20 cellular contexts compared by ENCODE assay signal in genomic region chr4:87002682-87003043, GRCh38.
DNase-seq lines count a peak whose midpoint lies in the region; ATAC-seq and TF ChIP-seq lines count a peak whose summit lies in the region.
"Had no signal": no experiment of that assay in that cellular context is flagged by ENCODE, and none has a peak within 500 bp of the region (broad histone marks: within the 10 kb centered on the region; RNA-seq: fewer than 3 reads in every experiment).

No MANE protein-coding gene starts in this region.

- H3K4me1 Mint-ChIP-seq in T-cell, result peaks cover 47 to 58% (median 54%) of the 10 kb centered on the region in 3 donors

- no peak for ATAC-seq in T-cell (replicated peaks in 1 of 4)
- ATAC-seq: K562, SK-N-SH treated with all-trans-retinoic acid at 6 μM for 48 hours had no signal

- H3K36me3 Mint-ChIP-seq in T-cell, result no peaks in the 10 kb centered on the region
- H3K36me3 Mint-ChIP-seq: CD4-positive, CD25-positive, alpha-beta regulatory T cell had no signal

- H3K9me3 ChIP-seq in iPS-20b (ENCODE audit: insufficient read depth, low read depth, low read length) (no peaks in the 10 kb centered on the region), thyroid gland (no peaks in the 10 kb centered on the region)

- H3K4me1 ChIP-seq in KMS-11 (ENCODE audit: low read depth, poor library complexity, severe bottlenecking), result peaks cover 49% of the 10 kb centered on the region
- peaks cover 59% of the 10 kb centered on the region for H3K4me1 ChIP-seq in iPS-20b (ENCODE audit: insufficient read depth, low read length)
- peaks cover 57 to 66% of the 10 kb centered on the region in 2 donors for H3K4me1 ChIP-seq in thyroid gland

- no peak overlapping the region for H2AFZ ChIP-seq in KMS-11 (ENCODE audit: low read depth)
- H2AFZ ChIP-seq: GM23248 had no signal

- H3K9me3 Mint-ChIP-seq in T-cell, result no peaks in the 10 kb centered on the region

- no peak overlapping the region for H3K4me3 Mint-ChIP-seq in T-cell
- H3K4me3 Mint-ChIP-seq: B cell had no signal

- no peak for TF ChIP-seq POLR2A in thyroid gland (IDR thresholded peaks at IDR 0.05)

- H3K27me3 ChIP-seq in KMS-11 (ENCODE audit: insufficient read depth, low read depth) (no peaks in the 10 kb centered on the region), iPS-20b (ENCODE audit: insufficient read depth, low read length) (peaks cover 10% of the 10 kb centered on the region; the same call in 1 of the 2 replicates), thyroid gland (no peaks in the 10 kb centered on the region)

- intact Hi-C loops in thyroid gland (cut with DNase I), result no loop called here

- no peaks in the 10 kb centered on the region for H3K27me3 Mint-ChIP-seq in T-cell
- H3K27me3 Mint-ChIP-seq: B cell; CD4-positive, CD25-positive, alpha-beta regulatory T cell had no signal

- H4K20me1 ChIP-seq in KMS-11 (ENCODE audit: insufficient read depth), result no peaks in the 10 kb centered on the region

- H3K9ac ChIP-seq in KMS-11 (no peak overlapping the region), iPS-20b (ENCODE audit: low read depth, low read length) (peak overlapping the region; percentile 13; the same call in 1 of the 2 replicates)
- H3K9ac ChIP-seq: GM23248 had no signal

- POLR2A ChIA-PET in T-cell (lab: Charles Lee), result interaction anchor here in 1 of 2 donors (0.8 kb wide), 1 partner anchor 37 kb away, joined by 3 read pairs; no protein-coding TSS in a partner anchor

- no peak for TF ChIP-seq CTCF in KMS-11 (conservative IDR thresholded peaks at IDR 0.05; ENCODE audit: low read depth, low read length)
- TF ChIP-seq CTCF in thyroid gland (IDR thresholded peaks at IDR 0.05), result no peak

- peak overlapping the region; percentile 28 to 44 for H3K27ac Mint-ChIP-seq in T-cell
- H3K27ac Mint-ChIP-seq: B cell had no signal

- no peak for DNase-seq in T-cell
- no peak for DNase-seq in thyroid gland
- DNase-seq in NCI-H2171 treated with DMSO at 0.1 percent for 48 hours (lab: John Stamatoyannopoulos, UW), result no peak
- no peak for DNase-seq in stimulated activated CD4-positive, alpha-beta T cell treated with anti-CD3 and anti-CD28 coated beads, Interleukin-4, amount 100 ng/mL, for 24 hours
- no peak for DNase-seq in Ammon's horn (ENCODE audit: low spot score)
- DNase-seq: CD4-positive, CD25-positive, alpha-beta regulatory T cell; DMS79; GM23248; NCI-H1436; NCI-H2029 treated with DMSO at 0.1 percent for 48 hours; NCI-H2227 treated with DMSO at 0.1 percent for 48 hours; NCI-H526; NK-92 treated with Interleukin-12 subunit alpha and Interleukin-12 subunit beta, amount 100 ng/mL, for 24 hours; SHP77 had no signal

- H3K79me2 ChIP-seq in KMS-11 (ENCODE audit: insufficient read depth, low read depth), result peaks cover 62% of the 10 kb centered on the region

- H3K4me3 ChIP-seq in KMS-11 (IDR thresholded peaks at IDR 0.05; ENCODE audit: insufficient read depth, low read depth, low read length) (no peak overlapping the region), iPS-20b (ENCODE audit: low read length) (no peak overlapping the region), thyroid gland (replicated peaks in 1 of 3) (no peak overlapping the region)
- H3K4me3 ChIP-seq: GM23248, K562 had no signal

- WGBS in thyroid gland, 2 donors, result 80 to 82% methylated on average over 6 of the region's 6 CpGs

- peak overlapping the region; percentile 90 for H3K27ac ChIP-seq in KMS-11
- H3K27ac ChIP-seq in iPS-20b (ENCODE audit: low read length), result no peak overlapping the region
- peak overlapping the region; percentile 59 to 80 (median 79) for H3K27ac ChIP-seq in thyroid gland
- H3K27ac ChIP-seq: GM23248, HL-60 had no signal

- CTCF ChIA-PET in T-cell (lab: Charles Lee), result interaction anchor here in 1 of 2 donors (0.7 kb wide), 1 partner anchor 110 kb away, joined by 3 read pairs; the partner anchor contains the start of gene C4orf36

- H3K4me2 ChIP-seq in KMS-11, result peak overlapping the region; percentile 88; the same call in 1 of the 2 replicates

- H3K36me3 ChIP-seq in KMS-11 (ENCODE audit: insufficient read depth) (no peaks in the 10 kb centered on the region), iPS-20b (ENCODE audit: insufficient read depth, low read depth, low read length) (no peaks in the 10 kb centered on the region), thyroid gland (no peaks in the 10 kb centered on the region)
